25 cellular contexts compared by ENCODE assay signal in the genomic region with DNA sequence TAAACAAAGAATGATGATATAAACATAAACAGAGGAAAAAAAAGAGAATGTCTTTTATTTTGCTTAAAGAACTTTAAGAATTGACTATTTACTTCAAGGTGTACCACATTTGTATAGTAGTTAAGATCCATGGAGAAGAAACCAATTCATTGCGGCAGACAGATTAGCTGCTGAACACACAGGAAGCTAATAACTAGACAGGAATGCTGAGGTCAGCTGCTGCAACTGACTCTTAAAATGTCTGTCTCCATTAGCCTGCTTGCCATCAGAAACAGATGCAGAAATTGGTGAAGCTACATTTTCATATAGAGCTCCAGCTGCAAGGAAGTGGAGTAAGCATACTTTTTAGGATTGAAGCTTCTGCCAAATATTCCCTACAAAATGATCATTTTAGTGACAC.
DNase-seq lines count a peak whose midpoint lies in the region; ATAC-seq, FAIRE-seq and TF ChIP-seq lines count a peak whose summit lies in the region.
"Had no signal": no experiment of that assay in that cellular context is flagged by ENCODE, and none has a peak within 500 bp of the region (broad histone marks: within the 10 kb centered on the region; RNA-seq: fewer than 3 reads in every experiment).

No MANE protein-coding gene starts in this region.

- no peak overlapping the region for H3K27ac ChIP-seq in MM.1S (ENCODE audit: low read length)
- H3K27ac ChIP-seq: dorsolateral prefrontal cortex, pancreas, thyroid gland had no signal

- no peak for FAIRE-seq in GM12892 (lab: Jason Lieb, UNC)
- FAIRE-seq: HTR-8/SVneo, pancreas had no signal

- no peak overlapping the region for H2AFZ ChIP-seq in MM.1S (ENCODE audit: low read length)

- H3K4me3 ChIP-seq in BE2C (ENCODE audit: low read depth, low read length), result no peak overlapping the region
- no peak overlapping the region for H3K4me3 ChIP-seq in MM.1S (ENCODE audit: low read length)
- no peak overlapping the region for H3K4me3 ChIP-seq in astrocyte of the spinal cord (ENCODE audit: low read depth, low read length)
- H3K4me3 ChIP-seq: dorsolateral prefrontal cortex, pancreas, thyroid gland had no signal

- TF ChIP-seq CTCF in BE2C (IDR thresholded peaks at IDR 0.05; ENCODE audit: low read depth, low read length), result no peak
- TF ChIP-seq CTCF in MM.1S (IDR thresholded peaks at IDR 0.05; ENCODE audit: low read length), result no peak
- no peak for TF ChIP-seq CTCF in astrocyte of the spinal cord (IDR thresholded peaks at IDR 0.05; ENCODE audit: low read depth, low read length)

- H3K36me3 Mint-ChIP-seq in activated naive CD4-positive, alpha-beta T cell treated with anti-CD3 and anti-CD28 coated beads, Interleukin-2, amount 50 U/mL, for 72 hours, result no peaks in the 10 kb centered on the region
- H3K36me3 Mint-ChIP-seq: stimulated activated naive B cell treated with anti-CD40 and anti-IgM and Interleukin-4, amounts not matched to agents 10 μg/mL and 1 μg/mL and 100 μg/mL, for 72 hours had no signal

- H3K79me2 ChIP-seq in MM.1S (ENCODE audit: low read length), result no peaks in the 10 kb centered on the region

- H3K27ac Mint-ChIP-seq in activated naive CD4-positive, alpha-beta T cell treated with anti-CD3 and anti-CD28 coated beads, Interleukin-2, amount 50 U/mL, for 72 hours, result no peak overlapping the region
- H3K27ac Mint-ChIP-seq: natural killer cell treated with Interleukin-12 subunit alpha and Interleukin-12 subunit beta and Interleukin-15 and Interleukin-18, amount 100 ng/mL, for 72 hours; stimulated activated naive B cell treated with anti-CD40 and anti-IgM and Interleukin-4, amounts not matched to agents 10 μg/mL and 1 μg/mL and 100 μg/mL, for 72 hours had no signal

- no peak for TF ChIP-seq POLR2A in GM12892 (IDR thresholded peaks at IDR 0.05; ENCODE audit: low read depth, low read length)

- H3K4me2 ChIP-seq in MM.1S (ENCODE audit: low read depth, low read length), result no peak overlapping the region

- H4K20me1 ChIP-seq in MM.1S (ENCODE audit: insufficient read depth, low read length), result no peaks in the 10 kb centered on the region

- in situ Hi-C loops in astrocyte of the spinal cord (cut with HindIII; ENCODE audit: low sequenced_read_pairs), result no loop called here

- DNase-seq in BE2C, result peak; percentile 23
- DNase-seq in MM.1S, result peak; percentile 36
- peak; percentile 15 for DNase-seq in astrocyte of the spinal cord (ENCODE audit: low read depth, low spot score)
- peak; percentile 61 for DNase-seq in myocyte (ENCODE audit: low read depth)
- no peak for DNase-seq in GM12892 (ENCODE audit: insufficient read length)
- DNase-seq in activated naive CD4-positive, alpha-beta T cell treated with anti-CD3 and anti-CD28 coated beads, Interleukin-2, amount 50 U/mL, for 72 hours (ENCODE audit: low spot score in 2 of 2), result no peak
- DNase-seq: activated CD4-positive, alpha-beta T cell treated with anti-CD3 and anti-CD28 coated beads, Interleukin-2, amount 50 U/mL, for 48 hours; activated effector memory CD4-positive, alpha-beta T cell treated with Interleukin-2 at 50 U/mL for 16 hours; AML-193; dorsolateral prefrontal cortex; EL; foreskin melanocyte; HCEC 1CT; left colon; NCI-H1092; NCI-H2107; NCI-H526 treated with DMSO at 0.1 percent for 48 hours; pancreas; PC-3; SIG-M5; stimulated activated naive B cell treated with anti-CD40 and anti-IgM and Interleukin-4, amounts not matched to agents 10 μg/mL and 1 μg/mL and 100 μg/mL, for 72 hours; thyroid gland had no signal

- H3K9me3 ChIP-seq in BE2C (no peaks in the 10 kb centered on the region; the same call in 1 of the 2 replicates), MM.1S (replicated peaks; ENCODE audit: insufficient read depth, low read length) (no peaks in the 10 kb centered on the region)
- H3K9me3 ChIP-seq: pancreas, thyroid gland had no signal

- H3F3A ChIP-seq in MM.1S (ENCODE audit: insufficient read depth, low read length), result no peaks in the 10 kb centered on the region

- H3K4me1 ChIP-seq in BE2C (peaks cover 6% of the 10 kb centered on the region; the same call in 1 of the 2 replicates), MM.1S (ENCODE audit: low read length) (no peaks in the 10 kb centered on the region)
- H3K4me1 ChIP-seq: pancreas, thyroid gland had no signal

- H3K9ac ChIP-seq in MM.1S (ENCODE audit: low read length), result no peak overlapping the region

- peaks cover 15 to 27% of the 10 kb centered on the region in 2 donors for H3K9me3 Mint-ChIP-seq in activated naive CD4-positive, alpha-beta T cell treated with anti-CD3 and anti-CD28 coated beads, Interleukin-2, amount 50 U/mL, for 72 hours

- H3K9me2 ChIP-seq in MM.1S (replicated peaks; ENCODE audit: insufficient read depth, low read length), result no peaks in the 10 kb centered on the region

- ATAC-seq in activated naive CD4-positive, alpha-beta T cell treated with anti-CD3 and anti-CD28 coated beads, Interleukin-2, amount 50 U/mL, for 72 hours, result no peak
- no peak for ATAC-seq in GM21515 (IDR thresholded peaks at IDR 0.05; ENCODE audit: unreplicated experiment)
- ATAC-seq: left colon; natural killer cell treated with Interleukin-12 subunit alpha and Interleukin-12 subunit beta and Interleukin-15 and Interleukin-18, amount 100 ng/mL, for 72 hours; pancreas; PC-3; stimulated activated naive B cell treated with anti-CD40 and anti-IgM and Interleukin-4, amounts not matched to agents 10 μg/mL and 1 μg/mL and 100 μg/mL, for 72 hours had no signal

- no peaks in the 10 kb centered on the region for H3K27me3 ChIP-seq in BE2C
- no peaks in the 10 kb centered on the region for H3K27me3 ChIP-seq in MM.1S (replicated peaks; ENCODE audit: insufficient read depth, low read length)
- H3K27me3 ChIP-seq: dorsolateral prefrontal cortex, pancreas, thyroid gland had no signal

- H3K36me3 ChIP-seq in BE2C (no peaks in the 10 kb centered on the region), MM.1S (replicated peaks; ENCODE audit: insufficient read depth, low read length) (no peaks in the 10 kb centered on the region)
- H3K36me3 ChIP-seq: pancreas, thyroid gland had no signal

Comparison
In these comparisons a context has a peak if more than half of its experiments do, and no peak if none do; other contexts are left out.
1. DNase-seq: peak in BE2C (single experiment), MM.1S (single experiment), astrocyte of the spinal cord (single experiment) and myocyte (single experiment); none in GM12892 (single experiment) and activated naive CD4-positive, alpha-beta T cell treated with anti-CD3 and anti-CD28 coated beads, Interleukin-2, amount 50 U/mL, for 72 hours (0 of 2).